3 cellular contexts compared by ENCODE assay signal in genomic region chr2:32930436-32930835, GRCh38.
A peak's percentile ranks its signal among the peaks of the same experiment; 100 is the strongest.
TF ChIP-seq lines count a peak whose summit lies in the region.

No MANE protein-coding gene starts in this region.

TF ChIP-seq in A549, 52 proteins besides CTCF, POLR2A, EP300 and RAD21:
- TF ChIP-seq TP53 (CRISPR knock-in tag; IDR thresholded peaks at IDR 0.05): no peak
- TF ChIP-seq, protein P1, sequence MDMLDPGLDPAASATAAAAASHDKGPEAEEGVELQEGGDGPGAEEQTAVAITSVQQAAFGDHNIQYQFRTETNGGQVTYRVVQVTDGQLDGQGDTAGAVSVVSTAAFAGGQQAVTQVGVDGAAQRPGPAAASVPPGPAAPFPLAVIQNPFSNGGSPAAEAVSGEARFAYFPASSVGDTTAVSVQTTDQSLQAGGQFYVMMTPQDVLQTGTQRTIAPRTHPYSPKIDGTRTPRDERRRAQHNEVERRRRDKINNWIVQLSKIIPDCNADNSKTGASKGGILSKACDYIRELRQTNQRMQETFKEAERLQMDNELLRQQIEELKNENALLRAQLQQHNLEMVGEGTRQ (IDR thresholded peaks at IDR 0.05): peak; percentile 84

TF ChIP-seq in HCT116, 20 proteins besides CTCF, POLR2A, EP300 and RAD21:
- TF ChIP-seq ZFX (IDR thresholded peaks at IDR 0.05) (no peak), REST (IDR thresholded peaks at IDR 0.05; ENCODE audit: low read depth) (no peak), MAX (IDR thresholded peaks at IDR 0.05) (no peak)

TF ChIP-seq in K562, 482 proteins besides CTCF, POLR2A, EP300 and RAD21:
- no peak for TF ChIP-seq NR2F6 (CRISPR knock-in tag; IDR thresholded peaks at IDR 0.05)
- TF ChIP-seq, protein P2, sequence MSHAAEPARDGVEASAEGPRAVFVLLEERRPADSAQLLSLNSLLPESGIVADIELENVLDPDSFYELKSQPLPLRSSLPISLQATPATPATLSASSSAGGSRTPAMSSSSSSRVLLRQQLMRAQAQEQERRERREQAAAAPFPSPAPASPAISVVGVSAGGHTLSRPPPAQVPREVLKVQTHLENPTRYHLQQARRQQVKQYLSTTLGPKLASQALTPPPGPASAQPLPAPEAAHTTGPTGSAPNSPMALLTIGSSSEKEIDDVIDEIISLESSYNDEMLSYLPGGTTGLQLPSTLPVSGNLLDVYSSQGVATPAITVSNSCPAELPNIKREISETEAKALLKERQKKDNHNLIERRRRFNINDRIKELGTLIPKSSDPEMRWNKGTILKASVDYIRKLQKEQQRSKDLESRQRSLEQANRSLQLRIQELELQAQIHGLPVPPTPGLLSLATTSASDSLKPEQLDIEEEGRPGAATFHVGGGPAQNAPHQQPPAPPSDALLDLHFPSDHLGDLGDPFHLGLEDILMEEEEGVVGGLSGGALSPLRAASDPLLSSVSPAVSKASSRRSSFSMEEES (CRISPR knock-in tag; IDR thresholded peaks at IDR 0.05): peak; percentile 70
- TF ChIP-seq EP400 (IDR thresholded peaks at IDR 0.05): no peak
- peak; percentile 64 for TF ChIP-seq RAD51 (IDR thresholded peaks at IDR 0.05; ENCODE audit: borderline replicate concordance, low read depth)
- TF ChIP-seq ARNT (IDR thresholded peaks at IDR 0.05): no peak
